18 cellular contexts compared by ENCODE assay signal in genomic region chr1:204478921-204479320, GRCh38. TPM values are rescaled to one million over a fixed set of nuclear protein-coding genes. Genes with fewer than 3 reads are reported as not detected.
A peak's percentile ranks its signal among the peaks of the same experiment; 100 is the strongest.
DNase-seq lines count a peak whose midpoint lies in the region; ATAC-seq and TF ChIP-seq lines count a peak whose summit lies in the region.
"Had no signal": no experiment of that assay in that cellular context is flagged by ENCODE, and none has a peak within 500 bp of the region (broad histone marks: within the 10 kb centered on the region; RNA-seq: fewer than 3 reads in every experiment).

No MANE protein-coding gene starts in this region.

- H3K27me3 ChIP-seq in PC-9 (ENCODE audit: insufficient read depth, low read depth) (no peaks in the 10 kb centered on the region), dorsolateral prefrontal cortex (no peaks in the 10 kb centered on the region), tibial artery (no peaks in the 10 kb centered on the region), GM23338 (ENCODE audit: insufficient read depth) (no peaks in the 10 kb centered on the region)
- H3K27me3 ChIP-seq: right lobe of liver had no signal

- H3K27ac Mint-ChIP-seq in nephron (peak overlapping the region; percentile 48 to 57 (median 49)), GM23338 (no peak overlapping the region)

- H3K36me3 ChIP-seq in PC-9 (ENCODE audit: low read depth), result peaks cover 5% of the 10 kb centered on the region; the same call in 1 of the 2 replicates
- no peaks in the 10 kb centered on the region for H3K36me3 ChIP-seq in tibial artery
- H3K36me3 ChIP-seq in GM23338 (ENCODE audit: insufficient read depth), result no peaks in the 10 kb centered on the region
- H3K36me3 ChIP-seq: right lobe of liver had no signal

- intact Hi-C loops in PC-9 (cut with micrococcal nuclease; ENCODE audit: unreplicated experiment), result loop anchor here (2.0 kb wide), 2 partner anchors 16 to 36 kb away; partner anchors contain the start of gene PIK3C2B
- intact Hi-C loops in dorsolateral prefrontal cortex (cut with DNase I), result no loop called here
- intact Hi-C loops in tibial artery (cut with DNase I; ENCODE audit: low total_unique reads), result no loop called here

- H4K20me1 ChIP-seq in PC-9 (ENCODE audit: insufficient read depth) (peaks cover 57% of the 10 kb centered on the region), GM23338 (replicated peaks; ENCODE audit: insufficient read depth) (peaks cover 5% of the 10 kb centered on the region; the same call in 1 of the 2 replicates)

- DNase-seq in PC-9 (no peak), dorsolateral prefrontal cortex (no peak), tibial artery (no peak), GM23338 (ENCODE audit: low spot score) (no peak)
- DNase-seq in activated CD4-positive, alpha-beta T cell treated with anti-CD3 and anti-CD28 coated beads for 1 hour, result no peak
- DNase-seq: activated CD4-positive, alpha-beta T cell treated with anti-CD3 and anti-CD28 coated beads, Interleukin-2, amount 50 U/mL, for 1 hour; amniotic stem cell; hippocampal formation; IMR-90; left cardiac atrium; NCI-H1105; NK-92 treated with Interleukin-12 subunit alpha and Interleukin-12 subunit beta, amount 100 ng/mL, for 24 hours; right lobe of liver; SHP77; stimulated activated CD4-positive, alpha-beta T cell treated with anti-CD3 and anti-CD28 coated beads, Interleukin-4, amount 100 ng/mL, for 4 hours had no signal

- POLR2A ChIA-PET in PC-9 (lab: Charles Lee; ENCODE audit: unreplicated experiment), result interaction anchor here (0.6 to 0.7 kb wide), 5 partner anchors 29 to 328 kb away, joined by 3 to 6 read pairs (median 3); no protein-coding TSS in a partner anchor

- peaks cover 5% of the 10 kb centered on the region for H3K27me3 Mint-ChIP-seq in nephron (ENCODE audit: low read depth)
- peaks cover 8% of the 10 kb centered on the region for H3K27me3 Mint-ChIP-seq in GM23338 (ENCODE audit: insufficient read depth, low read depth, poor library complexity)

- peaks cover 88% of the 10 kb centered on the region for H3K4me1 Mint-ChIP-seq in nephron
- H3K4me1 Mint-ChIP-seq in GM23338, result peaks cover 73% of the 10 kb centered on the region

- H3F3A ChIP-seq in PC-9 (ENCODE audit: insufficient read depth, low read depth) (peaks cover 5% of the 10 kb centered on the region; the same call in 1 of the 2 replicates), GM23338 (replicated peaks; ENCODE audit: low read depth) (peaks cover 6% of the 10 kb centered on the region; the same call in 1 of the 2 replicates)

- TF ChIP-seq CTCF in PC-9 (conservative IDR thresholded peaks at IDR 0.05) (no peak), dorsolateral prefrontal cortex (IDR thresholded peaks at IDR 0.05 in 54 of 56, conservative IDR thresholded peaks at IDR 0.05 in 2 of 56; ENCODE audit: low read depth in 1 of 56, partially characterized antibody in 56 of 56) (no peak), nephron (IDR thresholded peaks at IDR 0.05; ENCODE audit: unreplicated experiment in 3 of 3) (no peak), tibial artery (IDR thresholded peaks at IDR 0.05) (no peak), GM23338 (conservative IDR thresholded peaks at IDR 0.05; ENCODE audit: low read depth in 2 of 2) (no peak)

- peak overlapping the region in 1 of 3 experiments; percentile 2 for H3K4me3 Mint-ChIP-seq in nephron
- no peak overlapping the region for H3K4me3 Mint-ChIP-seq in GM23338

- H3K36me3 Mint-ChIP-seq in nephron (ENCODE audit: low read depth) (no peaks in the 10 kb centered on the region), GM23338 (ENCODE audit: low read depth) (no peaks in the 10 kb centered on the region; the same call in 2 of the 3 replicates)

- H2AFZ ChIP-seq in PC-9 (no peak overlapping the region), GM23338 (no peak overlapping the region)

- no peak overlapping the region for H3K4me3 ChIP-seq in PC-9
- H3K4me3 ChIP-seq in dorsolateral prefrontal cortex, result peak overlapping the region in 1 of 59 donors; percentile 35
- no peak overlapping the region for H3K4me3 ChIP-seq in tibial artery
- H3K4me3 ChIP-seq in GM23338, result no peak overlapping the region
- H3K4me3 ChIP-seq: coronary artery, right lobe of liver had no signal

- CTCF ChIA-PET in PC-9 (lab: Charles Lee), result interaction anchor here (0.7 to 1.2 kb wide), 4 partner anchors 24 to 328 kb away, joined by 3 to 4 read pairs (median 3); no protein-coding TSS in a partner anchor

- no TSS peak for BruUV-seq in PC-9 (replicated peaks; lab: Mats Ljungman, UMichigan)

- H3K9me2 ChIP-seq in PC-9 (ENCODE audit: insufficient read depth) (no peaks in the 10 kb centered on the region), GM23338 (ENCODE audit: insufficient read depth) (no peaks in the 10 kb centered on the region; the same call in 1 of the 2 replicates)

- peaks cover 91% of the 10 kb centered on the region for H3K79me2 ChIP-seq in PC-9 (ENCODE audit: low read depth)
- peaks cover 14% of the 10 kb centered on the region; the same call in 1 of the 2 replicates for H3K79me2 ChIP-seq in GM23338 (replicated peaks; ENCODE audit: insufficient read depth)

- H3K9me3 Mint-ChIP-seq in nephron, result no peaks in the 10 kb centered on the region
- H3K9me3 Mint-ChIP-seq in GM23338, result no peaks in the 10 kb centered on the region

- ATAC-seq in GM19467 (IDR thresholded peaks at IDR 0.05; ENCODE audit: unreplicated experiment) (no peak), GM23338 (no peak)
- ATAC-seq: right lobe of liver had no signal

- peak overlapping the region; percentile 55 for H3K4me2 ChIP-seq in PC-9
- H3K4me2 ChIP-seq in GM23338, result no peak overlapping the region

- H3K27ac ChIP-seq in PC-9 (0 out of 2 replicates have a peak overlapping the region, but pooled peaks have one; percentile 9), dorsolateral prefrontal cortex (peak overlapping the region; percentile 43 to 99 (median 93)), tibial artery (peak overlapping the region; percentile 23 to 27), GM23338 (ENCODE audit: low read depth) (no peak overlapping the region)
- H3K27ac ChIP-seq: right lobe of liver had no signal

- peaks cover 50% of the 10 kb centered on the region for H3K4me1 ChIP-seq in PC-9 (replicated peaks; ENCODE audit: insufficient read depth)
- peaks cover 5 to 74% (median 56%) of the 10 kb centered on the region in 4 donors for H3K4me1 ChIP-seq in tibial artery
- H3K4me1 ChIP-seq in GM23338 (ENCODE audit: insufficient read depth), result peaks cover 30% of the 10 kb centered on the region

- no peaks in the 10 kb centered on the region for H3K9me3 ChIP-seq in PC-9 (ENCODE audit: insufficient read depth, low read depth)
- H3K9me3 ChIP-seq in tibial artery, result no peaks in the 10 kb centered on the region
- H3K9me3 ChIP-seq: right lobe of liver had no signal

TF ChIP-seq in GM23338, 12 proteins besides CTCF, POLR2A, EP300 and RAD21 (continues in another document):
- no peak for TF ChIP-seq STAT1 (IDR thresholded peaks at IDR 0.05; ENCODE audit: unreplicated experiment)
- TF ChIP-seq EZH2phosphoT487 (IDR thresholded peaks at IDR 0.05; ENCODE audit: unreplicated experiment), result no peak
- no peak for TF ChIP-seq NANOG (IDR thresholded peaks at IDR 0.05; ENCODE audit: borderline replicate concordance)
- TF ChIP-seq JUNB (IDR thresholded peaks at IDR 0.05; ENCODE audit: unreplicated experiment), result no peak

RNA-seq across cellular contexts. Expression of gene PIK3C2B, which starts 15.7 kb away (rescaled TPM):
- total RNA-seq in PC-9 (2021), result 51.6 and 52.4 TPM in 2 replicates
- total RNA-seq in dorsolateral prefrontal cortex, result 100 to 1,000 TPM in 8 of 120 experiments, 10 to 100 TPM in 112; 38.4 to 188 (median 62.6) TPM
- 17.4 and 19.0 TPM in 2 replicates for total RNA-seq in GM23338 (2014; rRNA removed; shearing (Covaris generic))
- 4.8 TPM in 2 replicates for polyA plus RNA-seq in GM23338 (2016; fragmentation: Nextera tagmentation; extraction: Ambion mirVana)

RNA-seq across cellular contexts. Expression of gene MDM4, which starts 37.3 kb away (rescaled TPM):
- 69.2 and 82.6 TPM in 2 replicates for total RNA-seq in PC-9 (2021)
- total RNA-seq in dorsolateral prefrontal cortex, result 100 to 1,000 TPM in 47 of 120 experiments, 10 to 100 TPM in 73; 56.3 to 151 (median 97.1) TPM
- 56.1 and 63.9 TPM in 2 replicates for total RNA-seq in GM23338 (2014; rRNA removed; shearing (Covaris generic))
- 22.7 and 24.8 TPM in 2 replicates for polyA plus RNA-seq in GM23338 (2016; fragmentation: Nextera tagmentation; extraction: Ambion mirVana)
